In genomic region chr14:20456971-20457370, GRCh38 we compare ENCODE assay signal across 1 cellular context.
TF ChIP-seq lines count a peak whose summit lies in the region.

No MANE protein-coding gene starts in this region.

TF ChIP-seq in GM23338, 12 proteins besides CTCF, POLR2A, EP300 and RAD21 (continued from another document):
- TF ChIP-seq ZNF462 (CRISPR knock-in tag; IDR thresholded peaks at IDR 0.05) (no peak), STAT1 (IDR thresholded peaks at IDR 0.05; ENCODE audit: unreplicated experiment) (no peak), NANOG (IDR thresholded peaks at IDR 0.05; ENCODE audit: borderline replicate concordance) (no peak), JUNB (IDR thresholded peaks at IDR 0.05; ENCODE audit: unreplicated experiment) (no peak), ETS1 (IDR thresholded peaks at IDR 0.05) (no peak), CREB1 (CRISPR knock-in tag; IDR thresholded peaks at IDR 0.05; ENCODE audit: low read depth) (no peak), ZNF114 (CRISPR knock-in tag; IDR thresholded peaks at IDR 0.05) (no peak), REST (IDR thresholded peaks at IDR 0.05; ENCODE audit: unreplicated experiment) (no peak), ZNF331 (CRISPR knock-in tag; IDR thresholded peaks at IDR 0.05; ENCODE audit: low read depth) (no peak)
